Comparison of ENCODE assay signal across 8 cellular contexts in genomic region chr13:99269627-99270252, GRCh38. TPM values are rescaled to one million over a fixed set of nuclear protein-coding genes. Genes with fewer than 3 reads are reported as not detected.
DNase-seq lines count a peak whose midpoint lies in the region; ATAC-seq and TF ChIP-seq lines count a peak whose summit lies in the region.

No MANE protein-coding gene starts in this region.

- WGBS in esophagus muscularis mucosa, result 52% methylated on average over 3 of the region's 3 CpGs

- no peak overlapping the region for H3K4me3 Mint-ChIP-seq in neural crest cell

- TF ChIP-seq EP300 in esophagus muscularis mucosa (IDR thresholded peaks at IDR 0.05), result no peak

- peaks cover 6 to 32% (median 15%) of the 10 kb centered on the region in 4 donors for H3K4me1 ChIP-seq in esophagus muscularis mucosa

- no peak overlapping the region for H3K27ac ChIP-seq in esophagus muscularis mucosa (replicated peaks in 1 of 4)

- peaks cover 4% of the 10 kb centered on the region for H3K4me1 Mint-ChIP-seq in neural crest cell

- peaks cover 6% of the 10 kb centered on the region for H3K36me3 Mint-ChIP-seq in neural crest cell (ENCODE audit: low read depth)

- H3K27ac Mint-ChIP-seq in neural crest cell (ENCODE audit: unreplicated experiment), result no peak overlapping the region

- no peaks in the 10 kb centered on the region for H3K27me3 ChIP-seq in esophagus muscularis mucosa

- H3K36me3 ChIP-seq in esophagus muscularis mucosa, result peaks cover 0 to 6% (median 3%) of the 10 kb centered on the region in 4 donors

- no peak overlapping the region for H3K4me3 ChIP-seq in esophagus muscularis mucosa

- peak; percentile 5 for DNase-seq in NCI-H2029 (lab: John Stamatoyannopoulos, UW)
- no peak for DNase-seq in NCI-H2029 treated with DMSO at 0.1 percent for 48 hours (lab: John Stamatoyannopoulos, UW)
- DNase-seq in GM20000 (ENCODE audit: low spot score), result peak; percentile 23
- DNase-seq in SKM-1 treated with dmso at 0.1 percent for 144 hours (lab: John Stamatoyannopoulos, UW; ENCODE audit: unreplicated experiment), result peak; percentile 38
- DNase-seq in esophagus muscularis mucosa (ENCODE audit: extremely low spot score), result no peak
- no peak for DNase-seq in neural crest cell (ENCODE audit: low read depth, low spot score)
- DNase-seq in stimulated activated CD4-positive, alpha-beta T cell treated with anti-CD3 and anti-CD28 coated beads, Interleukin-2, amount 100 ng/mL, for 24 hours, result no peak

- H3K9me3 Mint-ChIP-seq in neural crest cell, result peaks cover 3% of the 10 kb centered on the region

- peak; percentile 51 for ATAC-seq in HG03575 (IDR thresholded peaks at IDR 0.05; ENCODE audit: extremely low read depth, insufficient number of reproducible peaks, low FRiP score, unreplicated experiment)

- H3K27me3 Mint-ChIP-seq in neural crest cell (ENCODE audit: low read depth), result no peaks in the 10 kb centered on the region

- intact Hi-C loops in esophagus muscularis mucosa (cut with DNase I), result loop anchor here (2.0 to 10.0 kb wide), 3 partner anchors 72 to 235 kb away; partner anchors contain the start of gene TM9SF2

- no peak for TF ChIP-seq POLR2A in esophagus muscularis mucosa (IDR thresholded peaks at IDR 0.05; ENCODE audit: low read depth)

- TF ChIP-seq CTCF in GM20000 (IDR thresholded peaks at IDR 0.05; ENCODE audit: extremely low read depth, missing control alignments) (peak; percentile 70), esophagus muscularis mucosa (IDR thresholded peaks at IDR 0.05) (peak; percentile 75 to 87 (median 78)), neural crest cell (conservative IDR thresholded peaks at IDR 0.05) (peak; percentile 73)

- H3K9me3 ChIP-seq in esophagus muscularis mucosa, result peaks cover 0 to 8% (median 5%) of the 10 kb centered on the region in 4 donors

RNA-seq across cellular contexts. Expression of gene GPR18, which starts 11.6 kb away (rescaled TPM):
- total RNA-seq in esophagus muscularis mucosa, result not detected
- not detected in 2 replicates for total RNA-seq in neural crest cell

RNA-seq across cellular contexts. Expression of gene GPR183, which starts 37.5 kb away (rescaled TPM):
- 10 to 100 TPM; 11.9 to 32.1 (median 22.3) TPM for total RNA-seq in esophagus muscularis mucosa
- total RNA-seq in neural crest cell, result not detected in 2 replicates

Comparison
In these comparisons a context has a peak if more than half of its experiments do, and no peak if none do; other contexts are left out.
1. DNase-seq: peak in NCI-H2029 (single experiment), GM20000 (single experiment) and SKM-1 treated with dmso at 0.1 percent for 144 hours (single experiment); none in NCI-H2029 treated with DMSO at 0.1 percent for 48 hours (single experiment), esophagus muscularis mucosa (single experiment), neural crest cell (single experiment) and stimulated activated CD4-positive, alpha-beta T cell treated with anti-CD3 and anti-CD28 coated beads, Interleukin-2, amount 100 ng/mL, for 24 hours (0 of 2).
2. RNA of gene GPR183, which starts 37.5 kb away (total RNA-seq): 11.9 to 32.1 TPM in esophagus muscularis mucosa; not detected in neural crest cell; every median in the first group is over 10 times any median in the second.
3. Peak in every context shown above with its lines, with median percentiles within 50 percentile points of each other: CTCF ChIP-seq.